ENCODE assay signal across 18 cellular contexts in genomic region chr4:165364452-165365080, GRCh38. TPM values are rescaled to one million over a fixed set of nuclear protein-coding genes. Genes with fewer than 3 reads are reported as not detected.
A peak's percentile ranks its signal among the peaks of the same experiment; 100 is the strongest.
DNase-seq lines count a peak whose midpoint lies in the region; ATAC-seq and TF ChIP-seq lines count a peak whose summit lies in the region.
"Had no signal": no experiment of that assay in that cellular context is flagged by ENCODE, and none has a peak within 500 bp of the region (broad histone marks: within the 10 kb centered on the region; RNA-seq: fewer than 3 reads in every experiment).

No MANE protein-coding gene starts in this region.

- H3K9me3 Mint-ChIP-seq in activated naive CD4-positive, alpha-beta T cell treated with anti-CD3 and anti-CD28 coated beads, Interleukin-2, amount 50 U/mL, for 72 hours: no peaks in the 10 kb centered on the region
- no peaks in the 10 kb centered on the region for H3K9me3 Mint-ChIP-seq in activated naive CD4-positive, alpha-beta T cell treated with anti-CD3 and anti-CD28 coated beads, Interleukin-2, amount 10 ng/mL, durations not matched to agents 7 days and 5 days
- H3K9me3 Mint-ChIP-seq in stimulated activated effector memory CD8-positive, alpha-beta T cell treated with anti-CD3 and anti-CD28 coated beads, Interleukin-12 subunit alpha, Interleukin-12 subunit beta, amount 100 ng/mL, for 72 hours: no peaks in the 10 kb centered on the region
- H3K9me3 Mint-ChIP-seq: activated CD4-positive, alpha-beta T cell treated with anti-CD3 and anti-CD28 coated beads, Interleukin-2, amount 10 ng/mL, durations not matched to agents 7 days and 5 days; naive thymus-derived CD4-positive, alpha-beta T cell had no signal

- no peaks in the 10 kb centered on the region for H3K9me3 ChIP-seq in RWPE2 (ENCODE audit: severe bottlenecking)
- H3K9me3 ChIP-seq: adrenal gland, left ventricle myocardium inferior, SJSA1, suprapubic skin had no signal

- no peak for TF ChIP-seq CTCF in RWPE2 (IDR thresholded peaks at IDR 0.05; ENCODE audit: poor library complexity, severe bottlenecking)
- no peak for TF ChIP-seq CTCF in fibroblast of villous mesenchyme (IDR thresholded peaks at IDR 0.05; ENCODE audit: insufficient read depth, low read depth, low read length)

- H3K4me3 ChIP-seq in RWPE2 (ENCODE audit: severe bottlenecking): no peak overlapping the region
- H3K4me3 ChIP-seq in fibroblast of villous mesenchyme (ENCODE audit: low read depth, low read length): no peak overlapping the region
- H3K4me3 ChIP-seq: adrenal gland, left ventricle myocardium inferior, SJSA1, suprapubic skin had no signal

- ATAC-seq in activated naive CD4-positive, alpha-beta T cell treated with anti-CD3 and anti-CD28 coated beads, Interleukin-2, amount 50 U/mL, for 72 hours: peak; percentile 28 to 63
- ATAC-seq in RWPE2 (ENCODE audit: low read depth) (peak; percentile 56; the same call in 2 of the 3 replicates), HG02884 (IDR thresholded peaks at IDR 0.05; ENCODE audit: unreplicated experiment) (no peak)
- peak; percentile 31 for ATAC-seq in stimulated activated effector memory CD8-positive, alpha-beta T cell treated with anti-CD3 and anti-CD28 coated beads, Interleukin-12 subunit alpha, Interleukin-12 subunit beta, amount 100 ng/mL, for 72 hours
- ATAC-seq: naive thymus-derived CD4-positive, alpha-beta T cell had no signal

- no peak overlapping the region for H3K4me3 Mint-ChIP-seq in activated naive CD4-positive, alpha-beta T cell treated with anti-CD3 and anti-CD28 coated beads, Interleukin-2, amount 10 ng/mL, durations not matched to agents 7 days and 5 days
- H3K4me3 Mint-ChIP-seq in stimulated activated effector memory CD8-positive, alpha-beta T cell treated with anti-CD3 and anti-CD28 coated beads, Interleukin-12 subunit alpha, Interleukin-12 subunit beta, amount 100 ng/mL, for 72 hours: no peak overlapping the region
- H3K4me3 Mint-ChIP-seq: activated CD4-positive, alpha-beta T cell treated with anti-CD3 and anti-CD28 coated beads, Interleukin-2, amount 10 ng/mL, durations not matched to agents 7 days and 5 days; naive thymus-derived CD4-positive, alpha-beta T cell had no signal

- H3K36me3 ChIP-seq in RWPE2 (ENCODE audit: low read depth): no peaks in the 10 kb centered on the region
- H3K36me3 ChIP-seq: adrenal gland, left ventricle myocardium inferior, SJSA1, suprapubic skin had no signal

- H3K27me3 Mint-ChIP-seq in activated naive CD4-positive, alpha-beta T cell treated with anti-CD3 and anti-CD28 coated beads, Interleukin-2, amount 10 ng/mL, durations not matched to agents 7 days and 5 days: peaks cover 14% of the 10 kb centered on the region

- H3K27me3 ChIP-seq in RWPE2 (ENCODE audit: insufficient read depth, poor library complexity, severe bottlenecking): no peaks in the 10 kb centered on the region
- H3K27me3 ChIP-seq: adrenal gland, SJSA1, suprapubic skin had no signal

- H3K27ac Mint-ChIP-seq in activated naive CD4-positive, alpha-beta T cell treated with anti-CD3 and anti-CD28 coated beads, Interleukin-2, amount 50 U/mL, for 72 hours: no peak overlapping the region
- no peak overlapping the region for H3K27ac Mint-ChIP-seq in activated naive CD4-positive, alpha-beta T cell treated with anti-CD3 and anti-CD28 coated beads, Interleukin-2, amount 10 ng/mL, durations not matched to agents 7 days and 5 days
- no peak overlapping the region for H3K27ac Mint-ChIP-seq in stimulated activated effector memory CD8-positive, alpha-beta T cell treated with anti-CD3 and anti-CD28 coated beads, Interleukin-12 subunit alpha, Interleukin-12 subunit beta, amount 100 ng/mL, for 72 hours
- H3K27ac Mint-ChIP-seq: activated CD4-positive, alpha-beta T cell treated with anti-CD3 and anti-CD28 coated beads, Interleukin-2, amount 10 ng/mL, durations not matched to agents 7 days and 5 days; naive thymus-derived CD4-positive, alpha-beta T cell had no signal

- H3K27ac ChIP-seq in RWPE2 (ENCODE audit: poor library complexity, severe bottlenecking): no peak overlapping the region
- H3K27ac ChIP-seq: adrenal gland, left ventricle myocardium inferior, SJSA1, suprapubic skin had no signal

- CTCF ChIA-PET in activated naive CD4-positive, alpha-beta T cell treated with anti-CD3 and anti-CD28 coated beads, Interleukin-2, amount 10 ng/mL, durations not matched to agents 7 days and 5 days (lab: Charles Lee): interaction anchor here (0.6 to 1.0 kb wide), 2 partner anchors 14 to 21 kb away, joined by 3 to 4 read pairs; no protein-coding TSS in a partner anchor

- DNase-seq in activated naive CD4-positive, alpha-beta T cell treated with anti-CD3 and anti-CD28 coated beads, Interleukin-2, amount 50 U/mL, for 72 hours (ENCODE audit: low spot score in 2 of 2): no peak
- no peak for DNase-seq in activated naive CD4-positive, alpha-beta T cell treated with anti-CD3 and anti-CD28 coated beads, Interleukin-2, amount 10 ng/mL, durations not matched to agents 7 days and 5 days
- DNase-seq in RWPE2 (ENCODE audit: low spot score) (no peak), fibroblast of villous mesenchyme (ENCODE audit: low read depth) (peak; percentile 49), A172 (ENCODE audit: low spot score) (no peak), COR-L47 (lab: John Stamatoyannopoulos, UW) (no peak)
- no peak for DNase-seq in stimulated activated effector memory CD8-positive, alpha-beta T cell treated with anti-CD3 and anti-CD28 coated beads, Interleukin-12 subunit alpha, Interleukin-12 subunit beta, amount 100 ng/mL, for 72 hours (ENCODE audit: low spot score in 2 of 2)
- DNase-seq: activated CD4-positive, alpha-beta T cell treated with anti-CD3 and anti-CD28 coated beads, Interleukin-2, amount 10 ng/mL, durations not matched to agents 7 days and 5 days; activated T-cell treated with anti-CD3 and anti-CD28 coated beads, Interleukin-2, amount 50 U/mL, for 1 hour; adrenal gland; hypothalamus; left ventricle myocardium inferior; naive thymus-derived CD4-positive, alpha-beta T cell; NCI-H446; T1000 had no signal

- H3K4me1 ChIP-seq in RWPE2 (ENCODE audit: insufficient read depth, poor library complexity, severe bottlenecking): peaks cover 16% of the 10 kb centered on the region
- H3K4me1 ChIP-seq: adrenal gland, left ventricle myocardium inferior, SJSA1 had no signal

- no peaks in the 10 kb centered on the region for H3K4me1 Mint-ChIP-seq in activated naive CD4-positive, alpha-beta T cell treated with anti-CD3 and anti-CD28 coated beads, Interleukin-2, amount 10 ng/mL, durations not matched to agents 7 days and 5 days
- H3K4me1 Mint-ChIP-seq in stimulated activated effector memory CD8-positive, alpha-beta T cell treated with anti-CD3 and anti-CD28 coated beads, Interleukin-12 subunit alpha, Interleukin-12 subunit beta, amount 100 ng/mL, for 72 hours: no peaks in the 10 kb centered on the region
- H3K4me1 Mint-ChIP-seq: activated CD4-positive, alpha-beta T cell treated with anti-CD3 and anti-CD28 coated beads, Interleukin-2, amount 10 ng/mL, durations not matched to agents 7 days and 5 days had no signal

- no peaks in the 10 kb centered on the region for H3K36me3 Mint-ChIP-seq in activated naive CD4-positive, alpha-beta T cell treated with anti-CD3 and anti-CD28 coated beads, Interleukin-2, amount 50 U/mL, for 72 hours
- H3K36me3 Mint-ChIP-seq in activated naive CD4-positive, alpha-beta T cell treated with anti-CD3 and anti-CD28 coated beads, Interleukin-2, amount 10 ng/mL, durations not matched to agents 7 days and 5 days: no peaks in the 10 kb centered on the region
- H3K36me3 Mint-ChIP-seq in stimulated activated effector memory CD8-positive, alpha-beta T cell treated with anti-CD3 and anti-CD28 coated beads, Interleukin-12 subunit alpha, Interleukin-12 subunit beta, amount 100 ng/mL, for 72 hours: no peaks in the 10 kb centered on the region
- H3K36me3 Mint-ChIP-seq: naive thymus-derived CD4-positive, alpha-beta T cell had no signal

RNA-seq across cellular contexts. Expression of gene CPE, which starts 14.2 kb away (rescaled TPM):
- not detected for total RNA-seq in activated naive CD4-positive, alpha-beta T cell treated with anti-CD3 and anti-CD28 coated beads, Interleukin-2, amount 50 U/mL, for 72 hours
- 3.5 and 15.1 TPM in 2 replicates for total RNA-seq in fibroblast of villous mesenchyme
- total RNA-seq in A172 (2014; rRNA removed; shearing (Covaris generic)): 8.2 and 10.3 TPM in 2 replicates
- total RNA-seq: activated CD4-positive, alpha-beta T cell treated with anti-CD3 and anti-CD28 coated beads, Interleukin-2, amount 10 ng/mL, durations not matched to agents 7 days and 5 days; naive thymus-derived CD4-positive, alpha-beta T cell had no signal

RNA-seq across cellular contexts. Expression of gene MSMO1, which starts 37.1 kb away (rescaled TPM):
- total RNA-seq in activated naive CD4-positive, alpha-beta T cell treated with anti-CD3 and anti-CD28 coated beads, Interleukin-2, amount 50 U/mL, for 72 hours: 10 to 100 TPM; 58.2 to 65.5 TPM
- total RNA-seq in fibroblast of villous mesenchyme: 369 and 731 TPM in 2 replicates
- 72.3 and 98.6 TPM in 2 replicates for total RNA-seq in A172 (2014; rRNA removed; shearing (Covaris generic))
